In genomic region chr2:191386938-191387536, GRCh38 we compare ENCODE assay signal across 14 cellular contexts.
DNase-seq lines count a peak whose midpoint lies in the region; ATAC-seq, FAIRE-seq and TF ChIP-seq lines count a peak whose summit lies in the region.
"Had no signal": no experiment of that assay in that cellular context is flagged by ENCODE, and none has a peak within 500 bp of the region (broad histone marks: within the 10 kb centered on the region; RNA-seq: fewer than 3 reads in every experiment).

No MANE protein-coding gene starts in this region.

- in situ Hi-C loops in HAP-1 (cut with MboI; ENCODE audit: low sequenced_read_pairs): no loop called here

- H3K4me1 ChIP-seq in HAP-1: no peaks in the 10 kb centered on the region

- peak; percentile 90 for FAIRE-seq in RCC 7860 (lab: Jason Lieb, UNC)

- no peaks in the 10 kb centered on the region for H3K36me3 ChIP-seq in HAP-1 (replicated peaks)

- no peaks in the 10 kb centered on the region for H3K27me3 ChIP-seq in HAP-1 (ENCODE audit: low read depth)
- H3K27me3 ChIP-seq: esophagus squamous epithelium, transverse colon had no signal

- DNase-seq in EH (ENCODE audit: low read depth) (peak; percentile 93), RCC 7860 (ENCODE audit: low spot score) (peak; percentile 73), epithelial cell of proximal tubule (ENCODE audit: low read depth) (peak; percentile 35), renal cortical epithelial cell (ENCODE audit: low read depth) (peak; percentile 84), HAP-1 (ENCODE audit: low spot score in 2 of 2) (no peak)
- no peak for DNase-seq in activated effector memory CD4-positive, alpha-beta T cell treated with Interleukin-2 at 50 U/mL for 16 hours
- no peak for DNase-seq in stimulated activated CD4-positive, alpha-beta T cell treated with anti-CD3 and anti-CD28 coated beads, Interleukin-4, amount 100 ng/mL, for 4 hours
- DNase-seq: aorta, DMS 273 treated with DMSO at 0.1 percent for 48 hours, esophagus squamous epithelium, left cardiac atrium, T-helper 17 cell, transverse colon had no signal

- TF ChIP-seq CTCF in epithelial cell of proximal tubule (conservative IDR thresholded peaks at IDR 0.05; ENCODE audit: low read depth, low read length): no peak

- H3K4me3 ChIP-seq in epithelial cell of proximal tubule (ENCODE audit: low read depth, low read length): no peak overlapping the region
- H3K4me3 ChIP-seq in HAP-1: no peak overlapping the region
- H3K4me3 ChIP-seq: esophagus squamous epithelium, transverse colon had no signal

- H3K9me3 ChIP-seq in HAP-1: no peaks in the 10 kb centered on the region
- H3K9me3 ChIP-seq: esophagus squamous epithelium, transverse colon had no signal

- no peak for ATAC-seq in HG03097 (IDR thresholded peaks at IDR 0.05; ENCODE audit: low FRiP score, unreplicated experiment)
- ATAC-seq: T-helper 17 cell had no signal

Comparison
In these comparisons a context has a peak if more than half of its experiments do, and no peak if none do; other contexts are left out.
1. DNase-seq: peak in EH (single experiment), RCC 7860 (single experiment), epithelial cell of proximal tubule (single experiment) and renal cortical epithelial cell (single experiment); none in activated effector memory CD4-positive, alpha-beta T cell treated with Interleukin-2 at 50 U/mL for 16 hours (single experiment), HAP-1 (0 of 2) and stimulated activated CD4-positive, alpha-beta T cell treated with anti-CD3 and anti-CD28 coated beads, Interleukin-4, amount 100 ng/mL, for 4 hours (0 of 2).